In the genomic region with DNA sequence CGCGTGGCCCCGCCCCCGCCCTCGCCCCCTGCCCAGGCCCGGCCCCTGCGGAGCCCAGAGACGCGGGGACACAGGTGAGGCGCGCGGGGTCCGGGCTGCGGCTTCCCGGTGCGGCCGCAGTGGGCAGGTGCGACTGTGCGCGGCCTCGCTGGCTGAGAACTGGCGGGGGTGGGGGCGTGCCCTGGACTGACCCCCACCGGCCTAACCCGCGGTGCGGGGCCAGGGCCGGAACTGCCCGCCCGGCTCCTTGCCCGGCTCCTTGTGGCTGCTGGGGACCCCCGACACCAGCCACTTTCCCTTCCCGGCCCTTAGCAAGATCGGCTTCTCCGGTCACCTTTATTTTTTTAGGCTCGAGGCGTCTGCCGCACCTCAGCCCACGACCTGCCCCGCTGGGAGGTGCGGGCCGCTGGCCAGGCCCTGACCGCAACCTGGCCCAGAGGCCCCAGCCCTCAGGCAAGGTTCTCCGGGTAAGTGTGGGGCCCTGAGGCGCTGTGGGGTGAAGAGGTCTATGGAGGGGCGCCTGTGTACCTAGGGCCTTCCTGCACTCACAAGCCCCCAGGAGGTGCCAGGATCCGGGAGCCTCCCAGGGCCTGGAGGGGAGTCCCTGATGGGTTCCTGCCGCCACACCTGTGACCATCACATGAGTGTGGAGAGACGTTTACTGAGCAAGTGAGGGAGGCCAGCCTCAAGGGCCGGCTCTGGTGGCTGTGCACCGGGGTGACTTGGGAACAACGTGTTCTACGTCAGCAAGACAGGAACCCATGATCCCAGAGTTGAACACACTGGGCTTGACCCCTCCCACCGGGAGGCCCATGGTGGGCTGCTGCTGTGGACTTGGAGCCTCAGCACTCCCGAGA, we compare ENCODE assay signal across 8 cellular contexts. TPM values are rescaled to one million over a fixed set of nuclear protein-coding genes. Genes with fewer than 3 reads are reported as not detected.
DNase-seq lines count a peak whose midpoint lies in the region; ATAC-seq and TF ChIP-seq lines count a peak whose summit lies in the region.

Gene SMIM1 (plus strand): TSS at position 35 of the 857 bp plus-strand sequence. CDS start 2,625 bp downstream, outside the sequence.

- H3K27ac ChIP-seq in iPS DF 6.9 (ENCODE audit: low read length) (no peak within 1 kb of the TSS), spleen (peak within 1 kb of the TSS; percentile 29 to 84 (median 68))

- H3K36me3 ChIP-seq in iPS DF 6.9 (ENCODE audit: control insufficient read depth, insufficient read depth, low read length) (no peaks in the 10 kb centered on the region; the same call in 1 of the 2 replicates), spleen (peaks cover 0 to 3% (median 0%) of the 10 kb centered on the region in 6 donors)

- peaks cover 5% of the 10 kb centered on the region for H3K4me1 Mint-ChIP-seq in activated T-helper 2 cell treated with anti-CD3 and anti-CD28 coated beads, Interferon-gamma antibody, Interleukin-2, Interleukin-4, amounts not matched to agents 10 μg/mL and 5 μg/mL and 100 μg/mL, durations not matched to agents 14 hours and 24 hours and 36 hours (ENCODE audit: low read depth)

- peak in 1 of 11 experiments; percentile 3 for TF ChIP-seq CTCF in spleen (IDR thresholded peaks at IDR 0.05 in 8 of 11, conservative IDR thresholded peaks at IDR 0.05 in 3 of 11)

- no peaks in the 10 kb centered on the region for H3K36me3 Mint-ChIP-seq in activated T-helper 2 cell treated with anti-CD3 and anti-CD28 coated beads, Interferon-gamma antibody, Interleukin-2, Interleukin-4, amounts not matched to agents 10 μg/mL and 5 μg/mL and 100 μg/mL, durations not matched to agents 14 hours and 24 hours and 36 hours (ENCODE audit: low read depth)

- H3K27ac Mint-ChIP-seq in activated T-helper 2 cell treated with anti-CD3 and anti-CD28 coated beads, Interferon-gamma antibody, Interleukin-2, Interleukin-4, amounts not matched to agents 10 μg/mL and 5 μg/mL and 100 μg/mL, durations not matched to agents 14 hours and 24 hours and 36 hours = no peak within 1 kb of the TSS

- H3K9me3 ChIP-seq in iPS DF 6.9 (ENCODE audit: control insufficient read depth, insufficient read depth, low read length) (no peaks in the 10 kb centered on the region), spleen (no peaks in the 10 kb centered on the region)

- no peak for DNase-seq in activated T-helper 2 cell treated with anti-CD3 and anti-CD28 coated beads, Interferon-gamma antibody, Interleukin-2, Interleukin-4, amounts not matched to agents 10 μg/mL and 5 μg/mL and 100 μg/mL, durations not matched to agents 14 hours and 24 hours and 36 hours (ENCODE audit: low spot score)
- DNase-seq in iPS DF 6.9 (ENCODE audit: low read depth, low spot score) = no peak
- DNase-seq in spleen = peak; percentile 83
- no peak for DNase-seq in NCI-H187 (lab: John Stamatoyannopoulos, UW)

- peak within 1 kb of the TSS; percentile 52; the same call in 1 of the 2 replicates for H3K4me3 ChIP-seq in iPS DF 6.9 (ENCODE audit: low read length)
- peak within 1 kb of the TSS; percentile 56 to 94 (median 72) for H3K4me3 ChIP-seq in spleen

- H3K27me3 ChIP-seq in iPS DF 6.9 (ENCODE audit: control insufficient read depth, insufficient read depth, low read length) (no peaks in the 10 kb centered on the region), spleen (replicated peaks in 1 of 7) (peaks cover 0 to 49% (median 0%) of the 10 kb centered on the region in 7 donors)

- peak; percentile 5 for ATAC-seq in GM18505 (IDR thresholded peaks at IDR 0.05; ENCODE audit: unreplicated experiment)
- ATAC-seq in HG03064 (IDR thresholded peaks at IDR 0.05; ENCODE audit: low read depth, unreplicated experiment) = peak; percentile 25
- no peak for ATAC-seq in GM18519 (IDR thresholded peaks at IDR 0.05; ENCODE audit: low FRiP score, unreplicated experiment)
- ATAC-seq in GM18517 (IDR thresholded peaks at IDR 0.05; ENCODE audit: unreplicated experiment) = no peak

- H3K4me1 ChIP-seq in iPS DF 6.9 (ENCODE audit: control insufficient read depth, insufficient read depth, low read length) = peaks cover 16% of the 10 kb centered on the region
- H3K4me1 ChIP-seq in spleen = peaks cover 23 to 56% (median 46%) of the 10 kb centered on the region in 6 donors

- WGBS in iPS DF 6.9 (ENCODE audit: insufficient coverage, insufficient read length) = no CpG with 5 or more reads among the region's 55 CpGs
- WGBS in spleen, 5 donors = 10 to 21% (median 14%) methylated on average over 32 to 55 of the region's 55 CpGs

- no peaks in the 10 kb centered on the region for H3K27me3 Mint-ChIP-seq in activated T-helper 2 cell treated with anti-CD3 and anti-CD28 coated beads, Interferon-gamma antibody, Interleukin-2, Interleukin-4, amounts not matched to agents 10 μg/mL and 5 μg/mL and 100 μg/mL, durations not matched to agents 14 hours and 24 hours and 36 hours (ENCODE audit: low read depth)

- intact Hi-C loops in activated T-helper 2 cell treated with anti-CD3 and anti-CD28 coated beads, Interferon-gamma antibody, Interleukin-2, Interleukin-4, amounts not matched to agents 10 μg/mL and 5 μg/mL and 100 μg/mL, durations not matched to agents 14 hours and 24 hours and 36 hours (cut with micrococcal nuclease) = loop anchor here (2.0 to 10.0 kb wide), 2 partner anchors 24 to 132 kb away; partner anchors contain the start of genes C1orf174 and LRRC47
- intact Hi-C loops in spleen (cut with DNase I; ENCODE audit: low total_unique reads) = no loop called here

- TF ChIP-seq POLR2A in GM18505 (IDR thresholded peaks at IDR 0.05; ENCODE audit: borderline replicate concordance, extremely low read depth, insufficient read depth, insufficient read length) (no peak), spleen (IDR thresholded peaks at IDR 0.05) (no peak)

- no peaks in the 10 kb centered on the region for H3K9me3 Mint-ChIP-seq in activated T-helper 2 cell treated with anti-CD3 and anti-CD28 coated beads, Interferon-gamma antibody, Interleukin-2, Interleukin-4, amounts not matched to agents 10 μg/mL and 5 μg/mL and 100 μg/mL, durations not matched to agents 14 hours and 24 hours and 36 hours

- peak within 1 kb of the TSS; percentile 64 for H3K4me3 Mint-ChIP-seq in activated T-helper 2 cell treated with anti-CD3 and anti-CD28 coated beads, Interferon-gamma antibody, Interleukin-2, Interleukin-4, amounts not matched to agents 10 μg/mL and 5 μg/mL and 100 μg/mL, durations not matched to agents 14 hours and 24 hours and 36 hours (ENCODE audit: low read depth)

RNA-seq across cellular contexts. Expression of gene SMIM1, which starts in this region (rescaled TPM):
- total RNA-seq in activated T-helper 2 cell treated with anti-CD3 and anti-CD28 coated beads, Interferon-gamma antibody, Interleukin-2, Interleukin-4, amounts not matched to agents 10 μg/mL and 5 μg/mL and 100 μg/mL, durations not matched to agents 14 hours and 24 hours and 36 hours = 1.4 and 2.3 TPM in 2 replicates
- 10 to 100 TPM in 2 of 7 donors, 1 to 10 TPM in 4, not detected in 1; 3.5 to 12.7 (median 5.1) TPM for total RNA-seq in spleen
- polyA plus RNA-seq in spleen = 1 to 10 TPM; 2.0 to 4.7 (median 4.0) TPM

Comparison
In these comparisons a context has a peak if more than half of its experiments do, and no peak if none do; other contexts are left out.
1. ATAC-seq: peak in GM18505 (single experiment) and HG03064 (single experiment); none in GM18519 (single experiment) and GM18517 (single experiment).